ENCODE assay signal across 8 cellular contexts in the genomic region with DNA sequence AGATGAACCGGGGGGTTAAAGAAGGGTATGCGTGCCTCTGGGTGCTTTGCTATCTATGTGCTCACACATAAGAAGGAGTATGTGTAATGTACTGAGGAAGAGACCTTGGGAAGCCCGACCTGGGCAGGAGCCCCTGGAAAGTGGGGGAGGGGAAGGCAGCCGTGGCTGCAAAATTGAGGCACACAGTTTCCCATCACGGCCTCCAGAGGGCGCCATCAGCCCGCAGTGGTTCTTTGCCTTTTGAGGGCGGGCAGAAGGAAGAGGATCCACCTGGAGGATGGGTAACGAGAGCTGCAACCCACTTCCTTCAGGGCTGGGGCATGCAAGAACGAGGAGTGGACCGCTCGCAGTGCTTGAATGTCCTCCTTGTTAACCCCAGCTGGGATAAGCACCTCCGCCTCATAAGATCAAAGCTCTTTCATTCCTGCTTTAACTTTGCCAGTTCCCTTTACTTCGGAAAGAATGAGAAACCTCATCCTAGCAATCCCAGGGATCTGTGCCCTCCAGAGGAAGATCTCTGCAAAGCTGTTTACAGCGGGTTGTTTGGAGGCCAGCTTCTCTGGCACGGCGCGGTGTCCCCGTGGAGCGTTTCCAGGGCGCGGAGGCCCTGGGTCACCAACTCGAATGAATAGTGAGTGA.
DNase-seq lines count a peak whose midpoint lies in the region; ATAC-seq, FAIRE-seq and TF ChIP-seq lines count a peak whose summit lies in the region.

No MANE protein-coding gene starts in this region.

- intact Hi-C loops in head of caudate nucleus (cut with DNase I), result loop anchor here (5.0 to 10.0 kb wide), 3 partner anchors 86 to 626 kb away; a partner anchor contains a TSS

- H3K27me3 ChIP-seq in SJSA1 (replicated peaks), result no peaks in the 10 kb centered on the region
- H3K27me3 ChIP-seq in thoracic aorta (replicated peaks; ENCODE audit: insufficient read depth), result no peaks in the 10 kb centered on the region

- CTCF ChIA-PET in activated naive CD4-positive, alpha-beta T cell treated with anti-CD3 and anti-CD28 coated beads, Interleukin-2, amount 10 ng/mL, durations not matched to agents 7 days and 5 days (lab: Charles Lee), result interaction anchor here (0.6 to 5.0 kb wide), 38 partner anchors 8 to 1138 kb away, joined by 3 to 82 read pairs (median 4); a partner anchor contains a TSS

- no peak overlapping the region for H3K27ac Mint-ChIP-seq in activated naive CD4-positive, alpha-beta T cell treated with anti-CD3 and anti-CD28 coated beads, Interleukin-2, amount 10 ng/mL, durations not matched to agents 7 days and 5 days
- peak overlapping the region; percentile 58 for H3K27ac Mint-ChIP-seq in osteocyte (ENCODE audit: unreplicated experiment)

- H3K4me3 Mint-ChIP-seq in activated naive CD4-positive, alpha-beta T cell treated with anti-CD3 and anti-CD28 coated beads, Interleukin-2, amount 10 ng/mL, durations not matched to agents 7 days and 5 days, result peak overlapping the region; percentile 61
- H3K4me3 Mint-ChIP-seq in osteocyte (ENCODE audit: unreplicated experiment), result peak overlapping the region; percentile 72

- ATAC-seq in thoracic aorta (ENCODE audit: insufficient number of reproducible peaks, low FRiP score, low read depth), result peak; percentile 46

- H3K4me3 ChIP-seq in SJSA1 (peak overlapping the region; percentile 22), thoracic aorta (peak overlapping the region; percentile 70)

- H3K9me3 ChIP-seq in SJSA1 (replicated peaks) (no peaks in the 10 kb centered on the region), thoracic aorta (no peaks in the 10 kb centered on the region)

- H3K9me3 Mint-ChIP-seq in activated naive CD4-positive, alpha-beta T cell treated with anti-CD3 and anti-CD28 coated beads, Interleukin-2, amount 10 ng/mL, durations not matched to agents 7 days and 5 days, result no peaks in the 10 kb centered on the region
- H3K9me3 Mint-ChIP-seq in osteocyte (ENCODE audit: unreplicated experiment), result no peaks in the 10 kb centered on the region

- H3K36me3 ChIP-seq in SJSA1 (no peaks in the 10 kb centered on the region), thoracic aorta (no peaks in the 10 kb centered on the region)

- peaks cover 10% of the 10 kb centered on the region for H3K27me3 Mint-ChIP-seq in activated naive CD4-positive, alpha-beta T cell treated with anti-CD3 and anti-CD28 coated beads, Interleukin-2, amount 10 ng/mL, durations not matched to agents 7 days and 5 days
- no peaks in the 10 kb centered on the region for H3K27me3 Mint-ChIP-seq in osteocyte (ENCODE audit: unreplicated experiment)

- FAIRE-seq in H54 (lab: Jason Lieb, UNC), result peak; percentile 81

- peaks cover 10% of the 10 kb centered on the region for H3K4me1 Mint-ChIP-seq in activated naive CD4-positive, alpha-beta T cell treated with anti-CD3 and anti-CD28 coated beads, Interleukin-2, amount 10 ng/mL, durations not matched to agents 7 days and 5 days
- H3K4me1 Mint-ChIP-seq in osteocyte (ENCODE audit: unreplicated experiment), result peaks cover 11% of the 10 kb centered on the region

- H3K36me3 Mint-ChIP-seq in activated naive CD4-positive, alpha-beta T cell treated with anti-CD3 and anti-CD28 coated beads, Interleukin-2, amount 10 ng/mL, durations not matched to agents 7 days and 5 days, result no peaks in the 10 kb centered on the region
- H3K36me3 Mint-ChIP-seq in osteocyte (ENCODE audit: unreplicated experiment), result no peaks in the 10 kb centered on the region

- H3K27ac ChIP-seq in SJSA1 (no peak overlapping the region), thoracic aorta (peak overlapping the region; percentile 21 to 33)

- DNase-seq in EH (ENCODE audit: low read depth), result peak; percentile 79
- peak; percentile 77 for DNase-seq in H54 (ENCODE audit: insufficient read length, low spot score)
- DNase-seq in M059J (ENCODE audit: low read depth), result peak; percentile 74
- DNase-seq in SJSA1 (ENCODE audit: low read depth in 1 of 2, low spot score in 2 of 2), result peak; percentile 79 to 80
- DNase-seq in activated naive CD4-positive, alpha-beta T cell treated with anti-CD3 and anti-CD28 coated beads, Interleukin-2, amount 10 ng/mL, durations not matched to agents 7 days and 5 days, result peak; percentile 87
- peak; percentile 54 to 91 (median 82) for DNase-seq in head of caudate nucleus
- peak; percentile 93 for DNase-seq in osteocyte (ENCODE audit: extremely low spot score, unreplicated experiment)
- DNase-seq in thoracic aorta (ENCODE audit: low spot score), result peak; percentile 33

- no peak for TF ChIP-seq POLR2A in H54 (IDR thresholded peaks at IDR 0.05; ENCODE audit: low read depth, low read length)

- H3K4me1 ChIP-seq in SJSA1 (replicated peaks), result peaks cover 4% of the 10 kb centered on the region; the same call in 1 of the 2 replicates
- H3K4me1 ChIP-seq in thoracic aorta (ENCODE audit: control insufficient read depth in 1 of 2, low read depth in 2 of 2), result peaks cover 0 to 7% of the 10 kb centered on the region in 2 donors

- TF ChIP-seq CTCF in osteocyte (IDR thresholded peaks at IDR 0.05) (peak; percentile 92), thoracic aorta (IDR thresholded peaks at IDR 0.05) (peak; percentile 96)

Comparison
In these comparisons a context has a peak if more than half of its experiments do, and no peak if none do; other contexts are left out.
1. DNase-seq: peak in every context shown above with its lines; median percentile 93 in osteocyte; 87 in activated naive CD4-positive, alpha-beta T cell treated with anti-CD3 and anti-CD28 coated beads, Interleukin-2, amount 10 ng/mL, durations not matched to agents 7 days and 5 days; 82 in head of caudate nucleus; 80 in SJSA1; 79 in EH; 77 in H54; 74 in M059J; 33 in thoracic aorta.